In genomic region chr20:25389858-25390537, GRCh38 we compare ENCODE assay signal across 8 cellular contexts. TPM values are rescaled to one million over a fixed set of nuclear protein-coding genes. Genes with fewer than 3 reads are reported as not detected.
DNase-seq lines count a peak whose midpoint lies in the region; ATAC-seq and TF ChIP-seq lines count a peak whose summit lies in the region.

No MANE protein-coding gene starts in this region.

- peak overlapping the region; percentile 82 to 94 (median 86) for H3K4me3 Mint-ChIP-seq in CD8-positive, alpha-beta memory T cell

- H3K36me3 ChIP-seq in CD8-positive, alpha-beta memory T cell (ENCODE audit: insufficient read depth, low read length), result no peaks in the 10 kb centered on the region
- H3K36me3 ChIP-seq in breast epithelium, result no peaks in the 10 kb centered on the region
- no peaks in the 10 kb centered on the region for H3K36me3 ChIP-seq in kidney epithelial cell (ENCODE audit: control insufficient read depth, insufficient read depth, low read length)

- H3K27me3 Mint-ChIP-seq in CD8-positive, alpha-beta memory T cell, result no peaks in the 10 kb centered on the region

- CTCF ChIA-PET in CD8-positive, alpha-beta memory T cell (lab: Charles Lee), result no interaction called here

- peak in 3 of 5 donors; percentile 1 to 27 (median 25) for DNase-seq in CD8-positive, alpha-beta memory T cell
- DNase-seq in GM20000 (ENCODE audit: low spot score), result peak; percentile 73
- peak; percentile 34 for DNase-seq in SW480 (ENCODE audit: low spot score)
- no peak for DNase-seq in breast epithelium (ENCODE audit: low spot score in 2 of 2)
- no peak for DNase-seq in kidney epithelial cell (ENCODE audit: low read depth)
- DNase-seq in stimulated activated CD4-positive, alpha-beta T cell treated with anti-CD3 and anti-CD28 coated beads, Interleukin-2, amount 100 ng/mL, for 24 hours, result peak; percentile 31 to 39
- no peak for DNase-seq in mucosa of gallbladder (ENCODE audit: low spot score)

- peaks cover 15 to 22% (median 19%) of the 10 kb centered on the region in 3 donors for H3K4me1 Mint-ChIP-seq in CD8-positive, alpha-beta memory T cell

- TF ChIP-seq POLR2A in breast epithelium (IDR thresholded peaks at IDR 0.05), result no peak

- H3K4me1 ChIP-seq in CD8-positive, alpha-beta memory T cell (ENCODE audit: insufficient read depth, low read length), result peaks cover 11% of the 10 kb centered on the region
- no peaks in the 10 kb centered on the region for H3K4me1 ChIP-seq in breast epithelium

- no peaks in the 10 kb centered on the region for H3K9me3 Mint-ChIP-seq in CD8-positive, alpha-beta memory T cell

- peaks cover 0 to 9% (median 6%) of the 10 kb centered on the region in 3 donors for H3K36me3 Mint-ChIP-seq in CD8-positive, alpha-beta memory T cell

- peak overlapping the region; percentile 51 for H3K27ac ChIP-seq in CD8-positive, alpha-beta memory T cell (ENCODE audit: low read depth, low read length)
- peak overlapping the region; percentile 88 to 93 for H3K27ac ChIP-seq in breast epithelium

- peak overlapping the region; percentile 60 for H3K4me3 ChIP-seq in CD8-positive, alpha-beta memory T cell (ENCODE audit: low read length)
- H3K4me3 ChIP-seq in breast epithelium (peak overlapping the region; percentile 81 to 98 (median 89)), kidney epithelial cell (ENCODE audit: low read depth, low read length) (peak overlapping the region; percentile 93)

- intact Hi-C loops in breast epithelium (cut with DNase I; ENCODE audit: low total_unique reads), result loop anchor here (10.0 kb wide), 1 partner anchor 95 kb away; no protein-coding TSS in a partner anchor

- H3K9me3 ChIP-seq in CD8-positive, alpha-beta memory T cell (ENCODE audit: low read length), result no peaks in the 10 kb centered on the region
- no peaks in the 10 kb centered on the region for H3K9me3 ChIP-seq in breast epithelium

- no peaks in the 10 kb centered on the region for H3K27me3 ChIP-seq in CD8-positive, alpha-beta memory T cell (ENCODE audit: insufficient read depth, low read length, poor library complexity, severe bottlenecking)
- no peaks in the 10 kb centered on the region for H3K27me3 ChIP-seq in breast epithelium
- H3K27me3 ChIP-seq in kidney epithelial cell (ENCODE audit: control insufficient read depth, insufficient read depth, low read length), result no peaks in the 10 kb centered on the region

- POLR2A ChIA-PET in CD8-positive, alpha-beta memory T cell (lab: Charles Lee), result interaction anchor here (1.0 kb wide), 1 partner anchor 18 kb away, joined by 7 read pairs; the partner anchor contains the start of gene GINS1

- peak; percentile 7 for ATAC-seq in HG03558 (IDR thresholded peaks at IDR 0.05; ENCODE audit: extremely low read depth, unreplicated experiment)

- H3K27ac Mint-ChIP-seq in CD8-positive, alpha-beta memory T cell, result peak overlapping the region in 6 of 8 donors; percentile 51 to 91 (median 82)

- TF ChIP-seq CTCF in GM20000 (IDR thresholded peaks at IDR 0.05; ENCODE audit: extremely low read depth, missing control alignments), result no peak
- TF ChIP-seq CTCF in breast epithelium (IDR thresholded peaks at IDR 0.05), result no peak
- no peak for TF ChIP-seq CTCF in kidney epithelial cell (IDR thresholded peaks at IDR 0.05; ENCODE audit: insufficient read depth, low read length, poor library complexity, severe bottlenecking)

RNA-seq across cellular contexts. Expression of gene ABHD12, which starts 0.6 kb away (rescaled TPM):
- total RNA-seq in CD8-positive, alpha-beta memory T cell, result 10 to 100 TPM; 27.3 to 27.6 TPM
- 35.0 TPM for polyA plus RNA-seq in CD8-positive, alpha-beta memory T cell
- 10 to 100 TPM; 26.9 to 67.7 (median 53.4) TPM for total RNA-seq in breast epithelium
- total RNA-seq in kidney epithelial cell, result 75.1 and 88.3 TPM in 2 replicates
- 81.1 TPM for total RNA-seq in mucosa of gallbladder

RNA-seq across cellular contexts. Expression of gene GINS1, which starts 17.5 kb away (rescaled TPM):
- total RNA-seq in CD8-positive, alpha-beta memory T cell, result 10 to 100 TPM; 26.0 to 31.2 TPM
- polyA plus RNA-seq in CD8-positive, alpha-beta memory T cell, result 0.74 TPM
- under 1 TPM; 0.32 to 0.73 (median 0.33) TPM for total RNA-seq in breast epithelium
- 6.6 and 7.7 TPM in 2 replicates for total RNA-seq in kidney epithelial cell
- total RNA-seq in mucosa of gallbladder, result 1.4 TPM

Comparison
In these comparisons a context has a peak if more than half of its experiments do, and no peak if none do; other contexts are left out.
1. DNase-seq: peak in CD8-positive, alpha-beta memory T cell (3 of 5), GM20000 (single experiment), SW480 (single experiment) and stimulated activated CD4-positive, alpha-beta T cell treated with anti-CD3 and anti-CD28 coated beads, Interleukin-2, amount 100 ng/mL, for 24 hours (2 of 2); none in breast epithelium (0 of 2), kidney epithelial cell (single experiment) and mucosa of gallbladder (single experiment).
2. Peak in every context shown above with its lines, with median percentiles within 50 percentile points of each other: H3K4me3 ChIP-seq.